In genomic region chr10:80410578-80411145, GRCh38 we compare ENCODE assay signal across 17 cellular contexts. TPM values are rescaled to one million over a fixed set of nuclear protein-coding genes. Genes with fewer than 3 reads are reported as not detected.
DNase-seq lines count a peak whose midpoint lies in the region; ATAC-seq and TF ChIP-seq lines count a peak whose summit lies in the region.
"Had no signal": no experiment of that assay in that cellular context is flagged by ENCODE, and none has a peak within 500 bp of the region (broad histone marks: within the 10 kb centered on the region; RNA-seq: fewer than 3 reads in every experiment).

No MANE protein-coding gene starts in this region.

- H3K23ac ChIP-seq in mesendoderm (ENCODE audit: low read length): peak overlapping the region; percentile 30

- H3K27me3 ChIP-seq in mesendoderm (ENCODE audit: insufficient read depth, low read length, poor library complexity): no peaks in the 10 kb centered on the region
- no peaks in the 10 kb centered on the region for H3K27me3 ChIP-seq in testis

- H3K4ac ChIP-seq in mesendoderm (ENCODE audit: low read depth, low read length): no peak overlapping the region

- H3K56ac ChIP-seq in mesendoderm (ENCODE audit: low read length): no peak overlapping the region

- TF ChIP-seq CTCF in choroid plexus epithelial cell (conservative IDR thresholded peaks at IDR 0.05; ENCODE audit: low read depth, low read length) (no peak), testis (IDR thresholded peaks at IDR 0.05) (no peak)

- no peak for DNase-seq in activated naive CD8-positive, alpha-beta T cell treated with anti-CD3 and anti-CD28 coated beads for 36 hours
- DNase-seq in choroid plexus epithelial cell (ENCODE audit: low read depth) (peak; percentile 36), mesendoderm (no peak), testis (no peak), SK-N-DZ (ENCODE audit: low spot score) (no peak), HPDE6-E6E7 (ENCODE audit: extremely low spot score) (no peak)
- DNase-seq: activated CD4-positive, alpha-beta T cell treated with anti-CD3 and anti-CD28 coated beads, Interleukin-2, amount 50 U/mL, for 4 hours; activated gamma-delta T cell treated with Interleukin-2 at 50 U/mL for 16 hours; naive thymus-derived CD4-positive, alpha-beta T cell; NCI-H187 treated with DMSO at 0.1 percent for 48 hours; spleen; T-cell had no signal

- peaks cover 38% of the 10 kb centered on the region for H3K4me1 Mint-ChIP-seq in activated naive CD8-positive, alpha-beta T cell (ENCODE audit: low read depth)
- peaks cover 46% of the 10 kb centered on the region for H3K4me1 Mint-ChIP-seq in activated naive CD8-positive, alpha-beta T cell treated with anti-CD3 and anti-CD28 coated beads for 36 hours

- no peak overlapping the region for H4K8ac ChIP-seq in mesendoderm (ENCODE audit: low read depth, low read length)

- TF ChIP-seq POLR2A in testis (IDR thresholded peaks at IDR 0.05): no peak

- no peak overlapping the region for H3K18ac ChIP-seq in mesendoderm (ENCODE audit: low read length)

- ATAC-seq in GM19328 (IDR thresholded peaks at IDR 0.05; ENCODE audit: unreplicated experiment): no peak
- ATAC-seq: naive thymus-derived CD4-positive, alpha-beta T cell; T-cell had no signal

- H2AK5ac ChIP-seq in mesendoderm (ENCODE audit: low read length): no peak overlapping the region

- no peak overlapping the region for H3K27ac Mint-ChIP-seq in activated naive CD8-positive, alpha-beta T cell
- H3K27ac Mint-ChIP-seq in activated naive CD8-positive, alpha-beta T cell treated with anti-CD3 and anti-CD28 coated beads for 36 hours: no peak overlapping the region

- intact Hi-C loops in testis (cut with DNase I; ENCODE audit: low total_unique reads): no loop called here

- H3K36me3 Mint-ChIP-seq in activated naive CD8-positive, alpha-beta T cell: no peaks in the 10 kb centered on the region
- H3K36me3 Mint-ChIP-seq in activated naive CD8-positive, alpha-beta T cell treated with anti-CD3 and anti-CD28 coated beads for 36 hours: no peaks in the 10 kb centered on the region
- H3K36me3 Mint-ChIP-seq: T-cell had no signal

- no peaks in the 10 kb centered on the region for H3K9me3 ChIP-seq in testis
- H3K9me3 ChIP-seq: spleen had no signal

- H2BK120ac ChIP-seq in mesendoderm (ENCODE audit: low read depth, low read length): no peak overlapping the region

- WGBS in mesendoderm (ENCODE audit: extremely low coverage, insufficient coverage, low lambda C conversion rate): no CpG with 5 or more reads among the region's 5 CpGs
- 58 to 61% methylated on average over 5 of the region's 5 CpGs for WGBS in testis, 2 donors

- H3K4me3 ChIP-seq in choroid plexus epithelial cell (ENCODE audit: low read depth, low read length): no peak overlapping the region
- no peak overlapping the region for H3K4me3 ChIP-seq in mesendoderm (ENCODE audit: low read length)
- H3K4me3 ChIP-seq in testis: no peak overlapping the region
- H3K4me3 ChIP-seq: spleen had no signal

- H3K36me3 ChIP-seq in mesendoderm (ENCODE audit: control insufficient read depth, insufficient read depth, low read length) (no peaks in the 10 kb centered on the region), testis (ENCODE audit: low read depth, missing control alignments) (no peaks in the 10 kb centered on the region)
- H3K36me3 ChIP-seq: spleen had no signal

- peaks cover 18% of the 10 kb centered on the region for H3K79me1 ChIP-seq in mesendoderm (ENCODE audit: low read length)

- H2BK15ac ChIP-seq in mesendoderm (replicated peaks; ENCODE audit: low read depth): no peak overlapping the region

- H3K4me3 Mint-ChIP-seq in activated naive CD8-positive, alpha-beta T cell: peak overlapping the region; percentile 2
- no peak overlapping the region for H3K4me3 Mint-ChIP-seq in activated naive CD8-positive, alpha-beta T cell treated with anti-CD3 and anti-CD28 coated beads for 36 hours

- H3K79me2 ChIP-seq in mesendoderm (ENCODE audit: control insufficient read depth, insufficient read depth, low read length): no peaks in the 10 kb centered on the region

- H3K4me1 ChIP-seq in mesendoderm (ENCODE audit: control insufficient read depth, low read depth, low read length): peaks cover 8% of the 10 kb centered on the region
- peaks cover 65% of the 10 kb centered on the region for H3K4me1 ChIP-seq in testis

- no peaks in the 10 kb centered on the region for H3K9me3 Mint-ChIP-seq in activated naive CD8-positive, alpha-beta T cell (ENCODE audit: low read depth)
- no peaks in the 10 kb centered on the region for H3K9me3 Mint-ChIP-seq in activated naive CD8-positive, alpha-beta T cell treated with anti-CD3 and anti-CD28 coated beads for 36 hours
- H3K9me3 Mint-ChIP-seq: naive thymus-derived CD4-positive, alpha-beta T cell; T-cell had no signal

- H3K9ac ChIP-seq in mesendoderm (ENCODE audit: low read length): no peak overlapping the region
- H3K9ac ChIP-seq: KMS-11 had no signal

- H3K4me2 ChIP-seq in mesendoderm (ENCODE audit: low read length): no peak overlapping the region
- H3K4me2 ChIP-seq: KMS-11 had no signal

- H3K27me3 Mint-ChIP-seq in activated naive CD8-positive, alpha-beta T cell: no peaks in the 10 kb centered on the region
- H3K27me3 Mint-ChIP-seq in activated naive CD8-positive, alpha-beta T cell treated with anti-CD3 and anti-CD28 coated beads for 36 hours: peaks cover 6% of the 10 kb centered on the region

- H2BK5ac ChIP-seq in mesendoderm (ENCODE audit: low read length): no peak overlapping the region

- H4K5ac ChIP-seq in mesendoderm (ENCODE audit: low read length): no peak overlapping the region

- no peak overlapping the region for H3K27ac ChIP-seq in mesendoderm (ENCODE audit: low read depth, low read length)
- H3K27ac ChIP-seq in testis: peak overlapping the region; percentile 74 to 97
- H3K27ac ChIP-seq: KMS-11, spleen had no signal

RNA-seq across cellular contexts. Expression of gene PRXL2A, which starts 2.3 kb away (rescaled TPM):
- 10 to 100 TPM; 23.3 to 24.5 TPM for total RNA-seq in activated naive CD8-positive, alpha-beta T cell treated with anti-CD3 and anti-CD28 coated beads for 36 hours
- 50.0 TPM for polyA plus RNA-seq in mesendoderm (2013, experiment 1 of 2)
- polyA plus RNA-seq in mesendoderm (2013, experiment 2 of 2): 50.0 TPM
- 100 to 1,000 TPM; 102 to 104 TPM for total RNA-seq in testis
- 106 TPM for polyA plus RNA-seq in testis (ENCODE audit: insufficient read depth, low read depth, low replicate concordance)
- 94.0 and 107 TPM in 2 replicates for polyA plus RNA-seq in SK-N-DZ (2014; cell fraction: cytosol; rRNA removed)
- polyA plus RNA-seq in SK-N-DZ (2014; cell fraction: nucleus; rRNA removed): 19.5 and 26.8 TPM in 2 replicates

RNA-seq across cellular contexts. Expression of gene TSPAN14, which starts 43.4 kb away (rescaled TPM):
- 10 to 100 TPM; 39.6 to 40.4 TPM for total RNA-seq in activated naive CD8-positive, alpha-beta T cell treated with anti-CD3 and anti-CD28 coated beads for 36 hours
- polyA plus RNA-seq in mesendoderm (2013, experiment 1 of 2): 32.4 TPM
- polyA plus RNA-seq in mesendoderm (2013, experiment 2 of 2): 30.9 TPM
- total RNA-seq in testis: 10 to 100 TPM; 61.4 to 64.6 TPM
- 59.1 TPM for polyA plus RNA-seq in testis (ENCODE audit: insufficient read depth, low read depth, low replicate concordance)
- polyA plus RNA-seq in SK-N-DZ (2014; cell fraction: cytosol; rRNA removed): 34.6 and 36.3 TPM in 2 replicates
- polyA plus RNA-seq in SK-N-DZ (2014; cell fraction: nucleus; rRNA removed): 16.0 and 16.4 TPM in 2 replicates

RNA-seq across cellular contexts. Expression of gene DYDC2, which starts 54.1 kb away (rescaled TPM):
- total RNA-seq in activated naive CD8-positive, alpha-beta T cell treated with anti-CD3 and anti-CD28 coated beads for 36 hours: under 1 TPM in 1 of 2 experiments, not detected in 1; 0.42 TPM
- polyA plus RNA-seq in mesendoderm (2013, experiment 1 of 2): 2.5 TPM
- 2.3 TPM for polyA plus RNA-seq in mesendoderm (2013, experiment 2 of 2)
- total RNA-seq in testis: 1 to 10 TPM; 1.8 to 4.5 TPM
- polyA plus RNA-seq in testis (ENCODE audit: insufficient read depth, low read depth, low replicate concordance): 22.8 TPM
- polyA plus RNA-seq in SK-N-DZ (2014; cell fraction: cytosol; rRNA removed): 0.12 and 0.75 TPM in 2 replicates
- 1.2 TPM in 1 of 2 replicates, not detected in the other for polyA plus RNA-seq in SK-N-DZ (2014; cell fraction: nucleus; rRNA removed)
- total RNA-seq: A673; naive thymus-derived CD4-positive, alpha-beta T cell; spleen; T-cell; urinary bladder had no signal
- polyA plus RNA-seq: naive thymus-derived CD4-positive, alpha-beta T cell; spleen; urinary bladder had no signal

RNA-seq across cellular contexts. Expression of gene DYDC1, which starts 54.1 kb away (rescaled TPM):
- not detected for total RNA-seq in activated naive CD8-positive, alpha-beta T cell treated with anti-CD3 and anti-CD28 coated beads for 36 hours
- 0.59 TPM for polyA plus RNA-seq in mesendoderm (2013, experiment 1 of 2)
- polyA plus RNA-seq in mesendoderm (2013, experiment 2 of 2): 0.49 TPM
- 10 to 100 TPM; 47.5 to 72.5 TPM for total RNA-seq in testis
- 207 TPM for polyA plus RNA-seq in testis (ENCODE audit: insufficient read depth, low read depth, low replicate concordance)
- polyA plus RNA-seq in SK-N-DZ (2014; cell fraction: cytosol; rRNA removed): not detected in 2 replicates
- polyA plus RNA-seq in SK-N-DZ (2014; cell fraction: nucleus; rRNA removed): not detected in 2 replicates
- total RNA-seq: A673; naive thymus-derived CD4-positive, alpha-beta T cell; spleen; T-cell; urinary bladder had no signal
- polyA plus RNA-seq: naive thymus-derived CD4-positive, alpha-beta T cell; spleen; urinary bladder had no signal

Comparison
In these comparisons a context has a peak if more than half of its experiments do, and no peak if none do; other contexts are left out.
1. RNA of gene PRXL2A, which starts 2.3 kb away (total RNA-seq): 102 to 104 TPM in testis; 23.3 to 24.5 TPM in activated naive CD8-positive, alpha-beta T cell treated with anti-CD3 and anti-CD28 coated beads for 36 hours; every median in the first group is over 4 times any median in the second.